ENCODE assay signal across 10 cellular contexts in the genomic region with DNA sequence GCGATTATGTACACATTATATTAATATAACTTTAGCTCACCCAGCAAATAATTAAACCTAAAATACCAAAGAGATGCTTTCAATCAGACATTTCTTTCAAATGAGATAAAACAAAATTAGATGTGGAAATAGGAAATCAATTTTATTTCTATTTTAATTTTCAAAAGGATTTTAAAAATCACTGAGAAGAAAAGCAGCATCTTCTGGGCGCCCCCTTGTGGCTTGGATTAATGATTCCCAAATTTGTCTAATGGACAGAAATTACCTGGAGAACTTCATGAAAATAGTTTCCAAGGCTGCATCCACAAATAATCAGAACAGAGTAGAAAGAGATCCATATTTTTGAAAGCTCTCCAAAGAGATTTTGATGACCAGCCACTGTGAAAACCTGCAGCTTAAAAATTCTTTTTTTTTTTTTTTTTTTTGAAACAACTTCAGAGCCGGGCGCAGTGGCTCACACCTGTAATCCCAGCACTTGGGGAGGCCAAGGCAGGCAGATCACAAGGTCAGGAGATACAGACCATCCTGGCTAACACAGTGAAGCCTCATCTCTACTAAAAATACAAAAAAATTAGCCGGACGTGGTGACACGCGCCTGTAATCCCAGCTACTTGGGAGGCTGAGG. TPM values are rescaled to one million over a fixed set of nuclear protein-coding genes. Genes with fewer than 3 reads are reported as not detected.
DNase-seq lines count a peak whose midpoint lies in the region; ATAC-seq, FAIRE-seq and TF ChIP-seq lines count a peak whose summit lies in the region.
"Had no signal": no experiment of that assay in that cellular context is flagged by ENCODE, and none has a peak within 500 bp of the region (broad histone marks: within the 10 kb centered on the region; RNA-seq: fewer than 3 reads in every experiment).

No MANE protein-coding gene starts in this region.

- no peak overlapping the region for H3K4me2 ChIP-seq in MM.1S (ENCODE audit: low read depth, low read length)

- POLR2A ChIA-PET in activated CD8-positive, alpha-beta T cell treated with anti-CD3 and anti-CD28 coated beads, Interleukin-2, amount 10 ng/mL, durations not matched to agents 7 days and 5 days (lab: Charles Lee), result interaction anchor here (1.2 kb wide), 1 partner anchor 92 kb away, joined by 3 read pairs; the partner anchor contains the start of genes ABHD17B and C9orf85

- H3K9me3 ChIP-seq in MM.1S (replicated peaks; ENCODE audit: insufficient read depth, low read length) (no peaks in the 10 kb centered on the region), small intestine (ENCODE audit: control insufficient read depth, low read depth) (no peaks in the 10 kb centered on the region)

- no peaks in the 10 kb centered on the region for H3K36me3 ChIP-seq in MM.1S (replicated peaks; ENCODE audit: insufficient read depth, low read length)
- H3K36me3 ChIP-seq in small intestine (ENCODE audit: control insufficient read depth in 2 of 2, insufficient read depth in 2 of 2, low read length in 2 of 2), result no peaks in the 10 kb centered on the region

- H3K9me3 Mint-ChIP-seq in activated CD8-positive, alpha-beta T cell treated with anti-CD3 and anti-CD28 coated beads, Interleukin-2, amount 10 ng/mL, durations not matched to agents 7 days and 5 days (ENCODE audit: insufficient read depth), result no peaks in the 10 kb centered on the region
- H3K9me3 Mint-ChIP-seq: stimulated activated naive CD8-positive, alpha-beta T cell treated with anti-CD3 and anti-CD28 coated beads, Interleukin-15, Interleukin-2, amounts not matched to agents 100 ng/mL and 50 ng/mL, for 24 hours had no signal

- TF ChIP-seq CTCF in MM.1S (IDR thresholded peaks at IDR 0.05; ENCODE audit: low read length), result peak; percentile 69

- H3K27ac Mint-ChIP-seq in activated CD8-positive, alpha-beta T cell treated with anti-CD3 and anti-CD28 coated beads, Interleukin-2, amount 10 ng/mL, durations not matched to agents 7 days and 5 days, result no peak overlapping the region
- H3K27ac Mint-ChIP-seq: activated naive CD8-positive, alpha-beta T cell; stimulated activated naive CD8-positive, alpha-beta T cell treated with anti-CD3 and anti-CD28 coated beads, Interleukin-15, Interleukin-2, amounts not matched to agents 100 ng/mL and 50 ng/mL, for 24 hours had no signal

- H3K4me1 Mint-ChIP-seq in activated CD8-positive, alpha-beta T cell treated with anti-CD3 and anti-CD28 coated beads, Interleukin-2, amount 10 ng/mL, durations not matched to agents 7 days and 5 days (ENCODE audit: low read depth), result peaks cover 18% of the 10 kb centered on the region

- ATAC-seq in activated CD8-positive, alpha-beta T cell treated with anti-CD3 and anti-CD28 coated beads, Interleukin-2, amount 10 ng/mL, durations not matched to agents 7 days and 5 days, result no peak

- no peaks in the 10 kb centered on the region for H3K4me1 ChIP-seq in MM.1S (ENCODE audit: low read length)
- H3K4me1 ChIP-seq in small intestine (ENCODE audit: control insufficient read depth in 2 of 2, insufficient read depth in 1 of 2, low read depth in 1 of 2, low read length in 1 of 2), result no peaks in the 10 kb centered on the region

- H3K27me3 ChIP-seq in MM.1S (replicated peaks; ENCODE audit: insufficient read depth, low read length), result no peaks in the 10 kb centered on the region
- no peaks in the 10 kb centered on the region for H3K27me3 ChIP-seq in small intestine (ENCODE audit: control insufficient read depth in 2 of 2, insufficient read depth in 2 of 2, low read length in 2 of 2)

- no peak overlapping the region for H3K27ac ChIP-seq in MM.1S (ENCODE audit: low read length)
- no peak overlapping the region for H3K27ac ChIP-seq in small intestine (ENCODE audit: low read depth in 1 of 2, low read length in 1 of 2)

- CTCF ChIA-PET in activated CD8-positive, alpha-beta T cell treated with anti-CD3 and anti-CD28 coated beads, Interleukin-2, amount 10 ng/mL, durations not matched to agents 7 days and 5 days (lab: Charles Lee), result interaction anchor here (0.7 to 7.1 kb wide), 36 partner anchors 9 to 453 kb away, joined by 3 to 115 read pairs (median 4); partner anchors contain the start of genes ABHD17B, C9orf85 and CEMIP2

- no peak overlapping the region for H3K4me3 ChIP-seq in MM.1S (ENCODE audit: low read length)
- no peak overlapping the region for H3K4me3 ChIP-seq in small intestine (ENCODE audit: low read depth in 1 of 2, low read length in 2 of 2)

- H3K79me2 ChIP-seq in MM.1S (ENCODE audit: low read length), result no peaks in the 10 kb centered on the region

- H4K20me1 ChIP-seq in MM.1S (ENCODE audit: insufficient read depth, low read length), result no peaks in the 10 kb centered on the region

- no peaks in the 10 kb centered on the region for H3K27me3 Mint-ChIP-seq in activated CD8-positive, alpha-beta T cell treated with anti-CD3 and anti-CD28 coated beads, Interleukin-2, amount 10 ng/mL, durations not matched to agents 7 days and 5 days (ENCODE audit: low read depth)
- H3K27me3 Mint-ChIP-seq: activated naive CD8-positive, alpha-beta T cell; stimulated activated naive CD8-positive, alpha-beta T cell treated with anti-CD3 and anti-CD28 coated beads, Interleukin-15, Interleukin-2, amounts not matched to agents 100 ng/mL and 50 ng/mL, for 24 hours had no signal

- H3K9me2 ChIP-seq in MM.1S (replicated peaks; ENCODE audit: insufficient read depth, low read length), result no peaks in the 10 kb centered on the region

- H3K9ac ChIP-seq in MM.1S (ENCODE audit: low read length), result no peak overlapping the region

- peak; percentile 90 for FAIRE-seq in frontal cortex (lab: Jason Lieb, UNC)
- peak; percentile 74 for FAIRE-seq in small intestine (lab: Jason Lieb, UNC)

- 82 to 85% (median 83%) methylated on average over 8 of the region's 8 CpGs for WGBS in small intestine, 3 donors

- no peak overlapping the region for H3K4me3 Mint-ChIP-seq in activated CD8-positive, alpha-beta T cell treated with anti-CD3 and anti-CD28 coated beads, Interleukin-2, amount 10 ng/mL, durations not matched to agents 7 days and 5 days
- H3K4me3 Mint-ChIP-seq: activated naive CD8-positive, alpha-beta T cell; stimulated activated naive CD8-positive, alpha-beta T cell treated with anti-CD3 and anti-CD28 coated beads, Interleukin-15, Interleukin-2, amounts not matched to agents 100 ng/mL and 50 ng/mL, for 24 hours had no signal

- H3F3A ChIP-seq in MM.1S (ENCODE audit: insufficient read depth, low read length), result no peaks in the 10 kb centered on the region

- DNase-seq in NCI-H2196 (lab: John Stamatoyannopoulos, UW; ENCODE audit: unreplicated experiment) (peak; percentile 29), NCI-H2196 treated with DMSO at 0.1 percent for 48 hours (lab: John Stamatoyannopoulos, UW; ENCODE audit: unreplicated experiment) (no peak), MM.1S (peak; percentile 26), frontal cortex (ENCODE audit: low spot score in 2 of 2) (peak in 1 of 2 donors; percentile 20), small intestine (peak; percentile 40), NCI-H774 (lab: John Stamatoyannopoulos, UW) (no peak), SKM-1 (lab: John Stamatoyannopoulos, UW; ENCODE audit: unreplicated experiment) (no peak)
- peak; percentile 54 for DNase-seq in activated CD8-positive, alpha-beta T cell treated with anti-CD3 and anti-CD28 coated beads, Interleukin-2, amount 10 ng/mL, durations not matched to agents 7 days and 5 days

- H3K36me3 Mint-ChIP-seq in activated CD8-positive, alpha-beta T cell treated with anti-CD3 and anti-CD28 coated beads, Interleukin-2, amount 10 ng/mL, durations not matched to agents 7 days and 5 days (ENCODE audit: low read depth), result no peaks in the 10 kb centered on the region
- H3K36me3 Mint-ChIP-seq: activated naive CD8-positive, alpha-beta T cell had no signal

- H2AFZ ChIP-seq in MM.1S (ENCODE audit: low read length), result no peak overlapping the region

RNA-seq across cellular contexts. Expression of gene CEMIP2, which starts 50.9 kb away (rescaled TPM):
- 10 to 100 TPM; 46.5 TPM for total RNA-seq in activated CD8-positive, alpha-beta T cell treated with anti-CD3 and anti-CD28 coated beads, Interleukin-2, amount 10 ng/mL, durations not matched to agents 7 days and 5 days
- 41.6 TPM for total RNA-seq in frontal cortex
- 10 to 100 TPM; 29.5 to 42.6 (median 30.0) TPM for polyA plus RNA-seq in small intestine

Comparison
In these comparisons a context has a peak if more than half of its experiments do, and no peak if none do; other contexts are left out.
1. DNase-seq: peak in NCI-H2196 (single experiment), MM.1S (single experiment), activated CD8-positive, alpha-beta T cell treated with anti-CD3 and anti-CD28 coated beads, Interleukin-2, amount 10 ng/mL, durations not matched to agents 7 days and 5 days (single experiment) and small intestine (single experiment); none in NCI-H2196 treated with DMSO at 0.1 percent for 48 hours (single experiment), NCI-H774 (single experiment) and SKM-1 (single experiment).